In genomic region chr18:3593904-3594759, GRCh38 we compare ENCODE assay signal across 8 cellular contexts.
DNase-seq lines count a peak whose midpoint lies in the region; ATAC-seq and TF ChIP-seq lines count a peak whose summit lies in the region.

No MANE protein-coding gene starts in this region.

- peak overlapping the region; percentile 46 to 66 (median 60) for H3K4me3 ChIP-seq in BLaER1 treated with 17β-estradiol and CSF1 and Interleukin-3, amounts not matched to agents 10 nM and 100 nM
- peak overlapping the region; percentile 34 for H3K4me3 ChIP-seq in colonic mucosa

- H3K9me3 ChIP-seq in BLaER1 treated with 17β-estradiol and CSF1 and Interleukin-3, amounts not matched to agents 10 nM and 100 nM (replicated peaks in 1 of 11): no peaks in the 10 kb centered on the region
- H3K9me3 ChIP-seq in colonic mucosa: no peaks in the 10 kb centered on the region

- peak; percentile 84 for TF ChIP-seq CTCF in colonic mucosa (IDR thresholded peaks at IDR 0.05)

- intact Hi-C loops in colonic mucosa (cut with DNase I): loop anchor here (5.0 kb wide), 2 partner anchors 73 to 147 kb away; no protein-coding TSS in a partner anchor

- H3K27ac ChIP-seq in BLaER1 treated with 17β-estradiol and CSF1 and Interleukin-3, amounts not matched to agents 10 nM and 100 nM: peak overlapping the region; percentile 65 to 98 (median 75)
- H3K27ac ChIP-seq in colonic mucosa: peak overlapping the region; percentile 96

- H3K4me1 ChIP-seq in BLaER1 treated with 17β-estradiol and CSF1 and Interleukin-3, amounts not matched to agents 10 nM and 100 nM: peaks cover 47 to 67% (median 58%) of the 10 kb centered on the region in 10 experiments
- peaks cover 16% of the 10 kb centered on the region for H3K4me1 ChIP-seq in colonic mucosa

- H4K20me1 ChIP-seq in BLaER1 treated with 17β-estradiol and CSF1 and Interleukin-3, amounts not matched to agents 10 nM and 100 nM: no peaks in the 10 kb centered on the region

- 0 out of 22 replicates have a peak, but pooled peaks cover 0 to 11% (median 0%) of the 10 kb centered on the region in 11 experiments for H3K36me3 ChIP-seq in BLaER1 treated with 17β-estradiol and CSF1 and Interleukin-3, amounts not matched to agents 10 nM and 100 nM
- H3K36me3 ChIP-seq in colonic mucosa: no peaks in the 10 kb centered on the region

- peak overlapping the region; percentile 71 to 99 (median 88) for H3K4me2 ChIP-seq in BLaER1 treated with 17β-estradiol and CSF1 and Interleukin-3, amounts not matched to agents 10 nM and 100 nM

- peak; percentile 50 for DNase-seq in GM19238 (ENCODE audit: insufficient read length, low spot score)
- DNase-seq in NCI-H510A (lab: John Stamatoyannopoulos, UW): peak; percentile 86
- DNase-seq in activated CD4-positive, alpha-beta T cell treated with anti-CD3 and anti-CD28 coated beads for 4 hours: peak; percentile 85 to 88
- peak; percentile 94 for DNase-seq in colonic mucosa
- DNase-seq in left kidney (ENCODE audit: low read depth, low spot score): peak; percentile 96
- DNase-seq in stimulated activated CD4-positive, alpha-beta T cell treated with anti-CD3 and anti-CD28 coated beads, Interleukin-2, amount 100 ng/mL, for 24 hours: peak; percentile 86 to 90

- H3K27me3 ChIP-seq in BLaER1 treated with 17β-estradiol and CSF1 and Interleukin-3, amounts not matched to agents 10 nM and 100 nM: no peaks in the 10 kb centered on the region
- no peaks in the 10 kb centered on the region for H3K27me3 ChIP-seq in colonic mucosa

- peak overlapping the region; percentile 62 to 96 (median 74) for H3K9ac ChIP-seq in BLaER1 treated with 17β-estradiol and CSF1 and Interleukin-3, amounts not matched to agents 10 nM and 100 nM
- H3K9ac ChIP-seq in colonic mucosa (ENCODE audit: low read depth in 2 of 2, low read length in 2 of 2): peak overlapping the region; percentile 72 to 95

- peak; percentile 57 for ATAC-seq in HG03442 (IDR thresholded peaks at IDR 0.05; ENCODE audit: unreplicated experiment)

Comparison
In these comparisons a context has a peak if more than half of its experiments do, and no peak if none do; other contexts are left out.
1. Peak in every context shown above with its lines: DNase-seq, ATAC-seq, H3K4me3 ChIP-seq and H3K27ac ChIP-seq.